Comparison of ENCODE assay signal across 21 cellular contexts in the genomic region with DNA sequence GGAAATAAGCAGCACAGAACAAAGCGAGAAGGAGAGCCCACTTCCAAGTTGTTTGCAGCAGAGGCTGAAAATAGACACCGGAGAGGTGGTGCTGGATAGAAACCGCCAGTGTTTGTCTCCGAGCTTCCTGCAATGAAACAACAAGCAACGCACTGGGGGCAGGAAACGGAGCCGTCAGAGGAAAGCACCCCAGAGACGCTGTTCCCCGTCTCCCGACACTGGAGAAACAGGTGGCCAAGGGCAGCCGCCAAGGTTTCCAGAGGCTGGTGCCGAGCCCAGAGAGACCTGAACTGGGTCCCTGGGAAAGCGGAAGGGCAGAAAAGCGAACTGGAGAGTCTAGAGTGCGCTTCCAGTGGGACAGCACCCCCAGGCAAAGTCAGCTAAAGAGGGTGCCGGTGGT.
DNase-seq lines count a peak whose midpoint lies in the region; ATAC-seq and TF ChIP-seq lines count a peak whose summit lies in the region.
"Had no signal": no experiment of that assay in that cellular context is flagged by ENCODE, and none has a peak within 500 bp of the region (broad histone marks: within the 10 kb centered on the region; RNA-seq: fewer than 3 reads in every experiment).

No MANE protein-coding gene starts in this region.

- H3K79me2 ChIP-seq in GM23338 (replicated peaks; ENCODE audit: insufficient read depth): no peaks in the 10 kb centered on the region
- H3K79me2 ChIP-seq in neural cell (replicated peaks; ENCODE audit: insufficient read depth, low read length): no peaks in the 10 kb centered on the region
- H3K79me2 ChIP-seq in Karpas-422 (ENCODE audit: low read length): no peaks in the 10 kb centered on the region

- H3K4me2 ChIP-seq in GM23338 (no peak overlapping the region), neural cell (ENCODE audit: low read length) (no peak overlapping the region), Karpas-422 (ENCODE audit: low read depth, low read length, poor library complexity, severe bottlenecking) (no peak overlapping the region)
- H3K4me2 ChIP-seq: BLaER1 had no signal

- no peaks in the 10 kb centered on the region for H3K27me3 ChIP-seq in GM23338 (ENCODE audit: insufficient read depth)
- no peaks in the 10 kb centered on the region for H3K27me3 ChIP-seq in neural cell (ENCODE audit: insufficient read depth, low read depth, low read length)
- H3K27me3 ChIP-seq in Karpas-422 (ENCODE audit: low read length): no peaks in the 10 kb centered on the region

- H3K4me1 ChIP-seq in GM23338 (ENCODE audit: insufficient read depth) (no peaks in the 10 kb centered on the region), Karpas-422 (ENCODE audit: low read length) (no peaks in the 10 kb centered on the region)
- H3K4me1 ChIP-seq: BLaER1, Caco-2 had no signal

- H3K4me3 Mint-ChIP-seq in GM23338: no peak overlapping the region
- H3K4me3 Mint-ChIP-seq in activated T-helper 1 cell treated with anti-CD3 and anti-CD28 coated beads, Interleukin-12 subunit alpha, Interleukin-12 subunit beta, Interleukin-2, Interleukin-4 antibody, amounts not matched to agents 30 ng/mL and 10 ng/mL and 1 ng/mL, durations not matched to agents 14 hours and 24 hours and 36 hours: no peak overlapping the region
- H3K4me3 Mint-ChIP-seq: B cell; CD4-positive, CD25-positive, alpha-beta regulatory T cell; CD8-positive, alpha-beta T cell; H9 had no signal

- no peak for TF ChIP-seq EP300 in neural cell (conservative IDR thresholded peaks at IDR 0.05; ENCODE audit: poor library complexity, severe bottlenecking)

- no peak overlapping the region for H3K9ac ChIP-seq in neural cell (ENCODE audit: low read length)
- H3K9ac ChIP-seq in Karpas-422 (ENCODE audit: low read length): no peak overlapping the region
- H3K9ac ChIP-seq: BLaER1, GM23248 had no signal

- peak; percentile 48 for DNase-seq in DMS153 (lab: John Stamatoyannopoulos, UW)
- no peak for DNase-seq in DMS153 treated with DMSO at 0.1 percent for 48 hours (lab: John Stamatoyannopoulos, UW; ENCODE audit: unreplicated experiment)
- DNase-seq in GM23338 (ENCODE audit: low spot score): peak; percentile 18
- peak; percentile 15 for DNase-seq in NCI-H2227 treated with DMSO at 0.1 percent for 48 hours (lab: John Stamatoyannopoulos, UW)
- no peak for DNase-seq in NCI-H526 (lab: John Stamatoyannopoulos, UW)
- no peak for DNase-seq in Karpas-422
- DNase-seq in activated T-helper 1 cell treated with anti-CD3 and anti-CD28 coated beads, Interleukin-12 subunit alpha, Interleukin-12 subunit beta, Interleukin-2, Interleukin-4 antibody, amounts not matched to agents 30 ng/mL and 10 ng/mL and 1 ng/mL, durations not matched to agents 14 hours and 24 hours and 36 hours (ENCODE audit: low spot score): no peak
- DNase-seq: Caco-2; CD4-positive, CD25-positive, alpha-beta regulatory T cell; CD8-positive, alpha-beta T cell; DMS53; DMS79 treated with DMSO at 0.1 percent for 48 hours; GF-D8; GM23248; H9 had no signal

- peaks cover 7% of the 10 kb centered on the region for H3K27me3 Mint-ChIP-seq in GM23338 (ENCODE audit: insufficient read depth, low read depth, poor library complexity)
- H3K27me3 Mint-ChIP-seq in activated T-helper 1 cell treated with anti-CD3 and anti-CD28 coated beads, Interleukin-12 subunit alpha, Interleukin-12 subunit beta, Interleukin-2, Interleukin-4 antibody, amounts not matched to agents 30 ng/mL and 10 ng/mL and 1 ng/mL, durations not matched to agents 14 hours and 24 hours and 36 hours (ENCODE audit: insufficient read depth): no peaks in the 10 kb centered on the region
- H3K27me3 Mint-ChIP-seq: CD4-positive, CD25-positive, alpha-beta regulatory T cell had no signal

- no peak overlapping the region for H2AFZ ChIP-seq in GM23338
- H2AFZ ChIP-seq in neural cell (ENCODE audit: low read depth, low read length): no peak overlapping the region
- no peak overlapping the region for H2AFZ ChIP-seq in Karpas-422 (ENCODE audit: low read length)
- H2AFZ ChIP-seq: GM23248 had no signal

- H3K36me3 ChIP-seq in GM23338 (ENCODE audit: insufficient read depth) (no peaks in the 10 kb centered on the region), neural cell (ENCODE audit: insufficient read depth, low read length) (no peaks in the 10 kb centered on the region), Karpas-422 (ENCODE audit: insufficient read depth, low read length) (no peaks in the 10 kb centered on the region)
- H3K36me3 ChIP-seq: BLaER1 had no signal

- H3K36me3 Mint-ChIP-seq in GM23338 (ENCODE audit: low read depth): no peaks in the 10 kb centered on the region; the same call in 1 of the 3 replicates
- no peaks in the 10 kb centered on the region for H3K36me3 Mint-ChIP-seq in activated T-helper 1 cell treated with anti-CD3 and anti-CD28 coated beads, Interleukin-12 subunit alpha, Interleukin-12 subunit beta, Interleukin-2, Interleukin-4 antibody, amounts not matched to agents 30 ng/mL and 10 ng/mL and 1 ng/mL, durations not matched to agents 14 hours and 24 hours and 36 hours (ENCODE audit: low read depth)
- H3K36me3 Mint-ChIP-seq: CD4-positive, CD25-positive, alpha-beta regulatory T cell; CD8-positive, alpha-beta T cell had no signal

- peaks cover 12% of the 10 kb centered on the region for H3K4me1 Mint-ChIP-seq in GM23338
- H3K4me1 Mint-ChIP-seq in activated T-helper 1 cell treated with anti-CD3 and anti-CD28 coated beads, Interleukin-12 subunit alpha, Interleukin-12 subunit beta, Interleukin-2, Interleukin-4 antibody, amounts not matched to agents 30 ng/mL and 10 ng/mL and 1 ng/mL, durations not matched to agents 14 hours and 24 hours and 36 hours (ENCODE audit: low read depth): no peaks in the 10 kb centered on the region
- H3K4me1 Mint-ChIP-seq: B cell; CD4-positive, CD25-positive, alpha-beta regulatory T cell had no signal

- TF ChIP-seq CTCF in GM23338 (conservative IDR thresholded peaks at IDR 0.05; ENCODE audit: low read depth in 2 of 2) (no peak), neural cell (IDR thresholded peaks at IDR 0.05; ENCODE audit: poor library complexity, severe bottlenecking) (no peak)

- no peak for ATAC-seq in GM23338
- ATAC-seq: CD8-positive, alpha-beta T cell; HCT116 had no signal

- TF ChIP-seq RAD21 in neural cell (conservative IDR thresholded peaks at IDR 0.05): no peak

- intact Hi-C loops in activated T-helper 1 cell treated with anti-CD3 and anti-CD28 coated beads, Interleukin-12 subunit alpha, Interleukin-12 subunit beta, Interleukin-2, Interleukin-4 antibody, amounts not matched to agents 30 ng/mL and 10 ng/mL and 1 ng/mL, durations not matched to agents 14 hours and 24 hours and 36 hours (cut with micrococcal nuclease): no loop called here

- no peaks in the 10 kb centered on the region for H3K9me3 Mint-ChIP-seq in GM23338
- H3K9me3 Mint-ChIP-seq in activated T-helper 1 cell treated with anti-CD3 and anti-CD28 coated beads, Interleukin-12 subunit alpha, Interleukin-12 subunit beta, Interleukin-2, Interleukin-4 antibody, amounts not matched to agents 30 ng/mL and 10 ng/mL and 1 ng/mL, durations not matched to agents 14 hours and 24 hours and 36 hours: no peaks in the 10 kb centered on the region
- H3K9me3 Mint-ChIP-seq: H9 had no signal

- H3F3A ChIP-seq in GM23338 (replicated peaks; ENCODE audit: low read depth) (no peaks in the 10 kb centered on the region), neural cell (ENCODE audit: insufficient read depth, low read length, poor library complexity, severe bottlenecking) (no peaks in the 10 kb centered on the region)

- H3K9me3 ChIP-seq in neural cell (ENCODE audit: low read length) (no peaks in the 10 kb centered on the region), Karpas-422 (ENCODE audit: low read length) (no peaks in the 10 kb centered on the region)
- H3K9me3 ChIP-seq: BLaER1, Caco-2 had no signal

- no peaks in the 10 kb centered on the region for H4K20me1 ChIP-seq in GM23338 (replicated peaks; ENCODE audit: insufficient read depth)
- H4K20me1 ChIP-seq in neural cell (ENCODE audit: insufficient read depth): no peaks in the 10 kb centered on the region
- H4K20me1 ChIP-seq in Karpas-422 (ENCODE audit: insufficient read depth, low read depth, low read length): no peaks in the 10 kb centered on the region
- H4K20me1 ChIP-seq: BLaER1 had no signal

- no peaks in the 10 kb centered on the region for H3K9me2 ChIP-seq in GM23338 (ENCODE audit: insufficient read depth)
- no peaks in the 10 kb centered on the region for H3K9me2 ChIP-seq in neural cell (ENCODE audit: insufficient read depth, low read length)
- H3K9me2 ChIP-seq in Karpas-422 (replicated peaks; ENCODE audit: insufficient read depth, low read length): no peaks in the 10 kb centered on the region

- no peak overlapping the region for H3K27ac Mint-ChIP-seq in GM23338
- H3K27ac Mint-ChIP-seq in activated T-helper 1 cell treated with anti-CD3 and anti-CD28 coated beads, Interleukin-12 subunit alpha, Interleukin-12 subunit beta, Interleukin-2, Interleukin-4 antibody, amounts not matched to agents 30 ng/mL and 10 ng/mL and 1 ng/mL, durations not matched to agents 14 hours and 24 hours and 36 hours: no peak overlapping the region
- H3K27ac Mint-ChIP-seq: B cell; CD4-positive, CD25-positive, alpha-beta regulatory T cell; CD8-positive, alpha-beta T cell had no signal

- H3K4me3 ChIP-seq in GM23338 (no peak overlapping the region), neural cell (ENCODE audit: low read length) (no peak overlapping the region), Karpas-422 (ENCODE audit: low read length) (no peak overlapping the region)
- H3K4me3 ChIP-seq: BLaER1, GM23248 had no signal

- H3K27ac ChIP-seq in GM23338 (ENCODE audit: low read depth) (no peak overlapping the region), neural cell (ENCODE audit: low read length) (peak overlapping the region; percentile 37), Karpas-422 (ENCODE audit: low read length) (no peak overlapping the region)
- H3K27ac ChIP-seq: 22Rv1, BLaER1, C4-2B, GM23248 had no signal

TF ChIP-seq in GM23338, 12 proteins besides CTCF, POLR2A, EP300 and RAD21 (continues in another document):
- TF ChIP-seq ZNF331 (CRISPR knock-in tag; IDR thresholded peaks at IDR 0.05; ENCODE audit: low read depth): no peak

TF ChIP-seq in neural cell, 6 proteins besides CTCF, POLR2A, EP300 and RAD21 (continues in another document):
- TF ChIP-seq MXI1 (conservative IDR thresholded peaks at IDR 0.05; ENCODE audit: poor library complexity, severe bottlenecking): no peak
- TF ChIP-seq POLR2AphosphoS5 (IDR thresholded peaks at IDR 0.05): no peak
- TF ChIP-seq EZH2 (IDR thresholded peaks at IDR 0.05; ENCODE audit: borderline replicate concordance, insufficient read depth, low read length, poor library complexity, severe bottlenecking): no peak

Comparison
In these comparisons a context has a peak if more than half of its experiments do, and no peak if none do; other contexts are left out.
1. DNase-seq: peak in DMS153 (single experiment), GM23338 (single experiment) and NCI-H2227 treated with DMSO at 0.1 percent for 48 hours (single experiment); none in DMS153 treated with DMSO at 0.1 percent for 48 hours (single experiment), NCI-H526 (0 of 2), Karpas-422 (single experiment) and activated T-helper 1 cell treated with anti-CD3 and anti-CD28 coated beads, Interleukin-12 subunit alpha, Interleukin-12 subunit beta, Interleukin-2, Interleukin-4 antibody, amounts not matched to agents 30 ng/mL and 10 ng/mL and 1 ng/mL, durations not matched to agents 14 hours and 24 hours and 36 hours (single experiment).